ENCODE assay signal across 1 cellular context in the genomic region with DNA sequence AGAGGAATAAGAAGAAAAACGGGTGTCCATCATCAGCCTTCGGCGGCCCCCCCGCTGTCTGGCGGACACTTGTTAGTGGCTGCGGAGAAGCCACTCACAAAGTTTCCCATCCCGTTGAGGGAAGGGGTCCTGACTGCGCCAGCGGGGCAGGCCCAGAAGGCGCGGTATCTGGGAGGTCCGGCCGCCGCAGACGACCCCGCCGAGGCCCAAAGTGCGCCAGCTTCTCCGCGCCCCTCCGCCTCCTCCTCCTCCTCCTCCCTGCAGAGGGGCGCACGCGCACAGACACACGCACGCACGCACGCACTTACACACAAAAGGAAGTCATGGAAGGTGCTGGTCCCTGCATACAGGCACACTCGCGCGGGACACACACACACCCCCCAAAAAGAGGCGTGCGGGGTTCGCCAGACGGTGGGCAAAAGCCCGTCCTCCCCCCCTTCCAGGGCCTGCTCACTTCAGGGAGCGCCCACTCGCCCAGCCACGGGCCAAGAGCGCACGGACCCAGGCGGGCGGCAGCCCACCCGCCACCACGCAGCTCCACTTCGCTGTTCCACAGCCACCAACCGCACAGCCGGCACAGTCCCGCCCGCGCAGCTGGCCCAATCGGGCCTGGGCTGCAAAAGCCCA.
TF ChIP-seq lines count a peak whose summit lies in the region.

No MANE protein-coding gene starts in this region.

TF ChIP-seq in HepG2, 621 proteins besides CTCF, POLR2A, EP300 and RAD21 (continued from another document and continues in another):
- TF ChIP-seq ZNF350 (CRISPR knock-in tag; IDR thresholded peaks at IDR 0.05; ENCODE audit: borderline replicate concordance, low read depth) (peak; percentile 79), AKAP8 (CRISPR knock-in tag; IDR thresholded peaks at IDR 0.05) (peak; percentile 71; the same call in 1 of the 2 replicates), MED13 (CRISPR knock-in tag; IDR thresholded peaks at IDR 0.05) (no peak), ZNF367 (CRISPR knock-in tag; IDR thresholded peaks at IDR 0.05; ENCODE audit: borderline replicate concordance) (no peak), ZNF234 (CRISPR knock-in tag; conservative IDR thresholded peaks at IDR 0.05) (no peak), ZNF788 (CRISPR knock-in tag; IDR thresholded peaks at IDR 0.05; ENCODE audit: borderline replicate concordance) (peak; percentile 78; the same call in 1 of the 2 replicates), ZSCAN25 (CRISPR knock-in tag; IDR thresholded peaks at IDR 0.05) (peak; percentile 96), ZNF589 (CRISPR knock-in tag; conservative IDR thresholded peaks at IDR 0.05) (0 out of 2 replicates have a peak, but pooled peaks have one; percentile 30), HNRNPLL (IDR thresholded peaks at IDR 0.05; ENCODE audit: low read depth, low read length, poor library complexity, severe bottlenecking) (peak; percentile 90), NFE2L2 (IDR thresholded peaks at IDR 0.05; ENCODE audit: low read length) (no peak), ARHGAP35 (CRISPR knock-in tag; IDR thresholded peaks at IDR 0.05; ENCODE audit: borderline replicate concordance) (peak; percentile 38; the same call in 1 of the 2 replicates), KDM3A (CRISPR knock-in tag; IDR thresholded peaks at IDR 0.05; ENCODE audit: low read depth) (peak; percentile 68; the same call in 1 of the 2 replicates), ZC3H4 (CRISPR knock-in tag; IDR thresholded peaks at IDR 0.05; ENCODE audit: borderline replicate concordance) (peak; percentile 32; the same call in 1 of the 2 replicates), FOSL2 (CRISPR knock-in tag; IDR thresholded peaks at IDR 0.05) (peak; percentile 21; the same call in 1 of the 2 replicates), MYC (CRISPR knock-in tag; IDR thresholded peaks at IDR 0.05; ENCODE audit: borderline replicate concordance) (peak; percentile 76; the same call in 1 of the 2 replicates)
- TF ChIP-seq, protein P1, sequence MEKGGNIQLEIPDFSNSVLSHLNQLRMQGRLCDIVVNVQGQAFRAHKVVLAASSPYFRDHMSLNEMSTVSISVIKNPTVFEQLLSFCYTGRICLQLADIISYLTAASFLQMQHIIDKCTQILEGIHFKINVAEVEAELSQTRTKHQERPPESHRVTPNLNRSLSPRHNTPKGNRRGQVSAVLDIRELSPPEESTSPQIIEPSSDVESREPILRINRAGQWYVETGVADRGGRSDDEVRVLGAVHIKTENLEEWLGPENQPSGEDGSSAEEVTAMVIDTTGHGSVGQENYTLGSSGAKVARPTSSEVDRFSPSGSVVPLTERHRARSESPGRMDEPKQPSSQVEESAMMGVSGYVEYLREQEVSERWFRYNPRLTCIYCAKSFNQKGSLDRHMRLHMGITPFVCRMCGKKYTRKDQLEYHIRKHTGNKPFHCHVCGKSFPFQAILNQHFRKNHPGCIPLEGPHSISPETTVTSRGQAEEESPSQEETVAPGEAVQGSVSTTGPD (CRISPR knock-in tag; IDR thresholded peaks at IDR 0.05) = no peak
- TF ChIP-seq, protein P2, sequence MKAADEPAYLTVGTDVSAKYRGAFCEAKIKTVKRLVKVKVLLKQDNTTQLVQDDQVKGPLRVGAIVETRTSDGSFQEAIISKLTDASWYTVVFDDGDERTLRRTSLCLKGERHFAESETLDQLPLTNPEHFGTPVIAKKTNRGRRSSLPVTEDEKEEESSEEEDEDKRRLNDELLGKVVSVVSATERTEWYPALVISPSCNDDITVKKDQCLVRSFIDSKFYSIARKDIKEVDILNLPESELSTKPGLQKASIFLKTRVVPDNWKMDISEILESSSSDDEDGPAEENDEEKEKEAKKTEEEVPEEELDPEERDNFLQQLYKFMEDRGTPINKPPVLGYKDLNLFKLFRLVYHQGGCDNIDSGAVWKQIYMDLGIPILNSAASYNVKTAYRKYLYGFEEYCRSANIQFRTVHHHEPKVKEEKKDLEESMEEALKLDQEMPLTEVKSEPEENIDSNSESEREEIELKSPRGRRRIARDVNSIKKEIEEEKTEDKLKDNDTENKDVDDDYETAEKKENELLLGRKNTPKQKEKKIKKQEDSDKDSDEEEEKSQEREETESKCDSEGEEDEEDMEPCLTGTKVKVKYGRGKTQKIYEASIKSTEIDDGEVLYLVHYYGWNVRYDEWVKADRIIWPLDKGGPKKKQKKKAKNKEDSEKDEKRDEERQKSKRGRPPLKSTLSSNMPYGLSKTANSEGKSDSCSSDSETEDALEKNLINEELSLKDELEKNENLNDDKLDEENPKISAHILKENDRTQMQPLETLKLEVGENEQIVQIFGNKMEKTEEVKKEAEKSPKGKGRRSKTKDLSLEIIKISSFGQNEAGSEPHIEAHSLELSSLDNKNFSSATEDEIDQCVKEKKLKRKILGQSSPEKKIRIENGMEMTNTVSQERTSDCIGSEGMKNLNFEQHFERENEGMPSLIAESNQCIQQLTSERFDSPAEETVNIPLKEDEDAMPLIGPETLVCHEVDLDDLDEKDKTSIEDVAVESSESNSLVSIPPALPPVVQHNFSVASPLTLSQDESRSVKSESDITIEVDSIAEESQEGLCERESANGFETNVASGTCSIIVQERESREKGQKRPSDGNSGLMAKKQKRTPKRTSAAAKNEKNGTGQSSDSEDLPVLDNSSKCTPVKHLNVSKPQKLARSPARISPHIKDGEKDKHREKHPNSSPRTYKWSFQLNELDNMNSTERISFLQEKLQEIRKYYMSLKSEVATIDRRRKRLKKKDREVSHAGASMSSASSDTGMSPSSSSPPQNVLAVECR (CRISPR knock-in tag; IDR thresholded peaks at IDR 0.05; ENCODE audit: borderline replicate concordance) = peak; percentile 88
- TF ChIP-seq, protein P3, sequence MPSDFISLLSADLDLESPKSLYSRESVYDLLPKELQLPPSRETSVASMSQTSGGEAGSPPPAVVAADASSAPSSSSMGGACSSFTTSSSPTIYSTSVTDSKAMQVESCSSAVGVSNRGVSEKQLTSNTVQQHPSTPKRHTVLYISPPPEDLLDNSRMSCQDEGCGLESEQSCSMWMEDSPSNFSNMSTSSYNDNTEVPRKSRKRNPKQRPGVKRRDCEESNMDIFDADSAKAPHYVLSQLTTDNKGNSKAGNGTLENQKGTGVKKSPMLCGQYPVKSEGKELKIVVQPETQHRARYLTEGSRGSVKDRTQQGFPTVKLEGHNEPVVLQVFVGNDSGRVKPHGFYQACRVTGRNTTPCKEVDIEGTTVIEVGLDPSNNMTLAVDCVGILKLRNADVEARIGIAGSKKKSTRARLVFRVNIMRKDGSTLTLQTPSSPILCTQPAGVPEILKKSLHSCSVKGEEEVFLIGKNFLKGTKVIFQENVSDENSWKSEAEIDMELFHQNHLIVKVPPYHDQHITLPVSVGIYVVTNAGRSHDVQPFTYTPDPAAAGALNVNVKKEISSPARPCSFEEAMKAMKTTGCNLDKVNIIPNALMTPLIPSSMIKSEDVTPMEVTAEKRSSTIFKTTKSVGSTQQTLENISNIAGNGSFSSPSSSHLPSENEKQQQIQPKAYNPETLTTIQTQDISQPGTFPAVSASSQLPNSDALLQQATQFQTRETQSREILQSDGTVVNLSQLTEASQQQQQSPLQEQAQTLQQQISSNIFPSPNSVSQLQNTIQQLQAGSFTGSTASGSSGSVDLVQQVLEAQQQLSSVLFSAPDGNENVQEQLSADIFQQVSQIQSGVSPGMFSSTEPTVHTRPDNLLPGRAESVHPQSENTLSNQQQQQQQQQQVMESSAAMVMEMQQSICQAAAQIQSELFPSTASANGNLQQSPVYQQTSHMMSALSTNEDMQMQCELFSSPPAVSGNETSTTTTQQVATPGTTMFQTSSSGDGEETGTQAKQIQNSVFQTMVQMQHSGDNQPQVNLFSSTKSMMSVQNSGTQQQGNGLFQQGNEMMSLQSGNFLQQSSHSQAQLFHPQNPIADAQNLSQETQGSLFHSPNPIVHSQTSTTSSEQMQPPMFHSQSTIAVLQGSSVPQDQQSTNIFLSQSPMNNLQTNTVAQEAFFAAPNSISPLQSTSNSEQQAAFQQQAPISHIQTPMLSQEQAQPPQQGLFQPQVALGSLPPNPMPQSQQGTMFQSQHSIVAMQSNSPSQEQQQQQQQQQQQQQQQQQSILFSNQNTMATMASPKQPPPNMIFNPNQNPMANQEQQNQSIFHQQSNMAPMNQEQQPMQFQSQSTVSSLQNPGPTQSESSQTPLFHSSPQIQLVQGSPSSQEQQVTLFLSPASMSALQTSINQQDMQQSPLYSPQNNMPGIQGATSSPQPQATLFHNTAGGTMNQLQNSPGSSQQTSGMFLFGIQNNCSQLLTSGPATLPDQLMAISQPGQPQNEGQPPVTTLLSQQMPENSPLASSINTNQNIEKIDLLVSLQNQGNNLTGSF (CRISPR knock-in tag; IDR thresholded peaks at IDR 0.05) = no peak
- TF ChIP-seq, protein P4, sequence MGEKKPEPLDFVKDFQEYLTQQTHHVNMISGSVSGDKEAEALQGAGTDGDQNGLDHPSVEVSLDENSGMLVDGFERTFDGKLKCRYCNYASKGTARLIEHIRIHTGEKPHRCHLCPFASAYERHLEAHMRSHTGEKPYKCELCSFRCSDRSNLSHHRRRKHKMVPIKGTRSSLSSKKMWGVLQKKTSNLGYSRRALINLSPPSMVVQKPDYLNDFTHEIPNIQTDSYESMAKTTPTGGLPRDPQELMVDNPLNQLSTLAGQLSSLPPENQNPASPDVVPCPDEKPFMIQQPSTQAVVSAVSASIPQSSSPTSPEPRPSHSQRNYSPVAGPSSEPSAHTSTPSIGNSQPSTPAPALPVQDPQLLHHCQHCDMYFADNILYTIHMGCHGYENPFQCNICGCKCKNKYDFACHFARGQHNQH (CRISPR knock-in tag; IDR thresholded peaks at IDR 0.05) = peak; percentile 23; the same call in 1 of the 2 replicates
- TF ChIP-seq, protein P5, sequence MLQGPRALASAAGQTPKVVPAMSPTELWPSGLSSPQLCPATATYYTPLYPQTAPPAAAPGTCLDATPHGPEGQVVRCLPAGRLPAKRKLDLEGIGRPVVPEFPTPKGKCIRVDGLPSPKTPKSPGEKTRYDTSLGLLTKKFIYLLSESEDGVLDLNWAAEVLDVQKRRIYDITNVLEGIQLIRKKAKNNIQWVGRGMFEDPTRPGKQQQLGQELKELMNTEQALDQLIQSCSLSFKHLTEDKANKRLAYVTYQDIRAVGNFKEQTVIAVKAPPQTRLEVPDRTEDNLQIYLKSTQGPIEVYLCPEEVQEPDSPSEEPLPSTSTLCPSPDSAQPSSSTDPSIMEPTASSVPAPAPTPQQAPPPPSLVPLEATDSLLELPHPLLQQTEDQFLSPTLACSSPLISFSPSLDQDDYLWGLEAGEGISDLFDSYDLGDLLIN (CRISPR knock-in tag; IDR thresholded peaks at IDR 0.05; ENCODE audit: borderline replicate concordance) = no peak
- TF ChIP-seq, protein P6, sequence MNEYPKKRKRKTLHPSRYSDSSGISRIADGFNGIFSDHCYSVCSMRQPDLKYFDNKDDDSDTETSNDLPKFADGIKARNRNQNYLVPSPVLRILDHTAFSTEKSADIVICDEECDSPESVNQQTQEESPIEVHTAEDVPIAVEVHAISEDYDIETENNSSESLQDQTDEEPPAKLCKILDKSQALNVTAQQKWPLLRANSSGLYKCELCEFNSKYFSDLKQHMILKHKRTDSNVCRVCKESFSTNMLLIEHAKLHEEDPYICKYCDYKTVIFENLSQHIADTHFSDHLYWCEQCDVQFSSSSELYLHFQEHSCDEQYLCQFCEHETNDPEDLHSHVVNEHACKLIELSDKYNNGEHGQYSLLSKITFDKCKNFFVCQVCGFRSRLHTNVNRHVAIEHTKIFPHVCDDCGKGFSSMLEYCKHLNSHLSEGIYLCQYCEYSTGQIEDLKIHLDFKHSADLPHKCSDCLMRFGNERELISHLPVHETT (CRISPR knock-in tag; conservative IDR thresholded peaks at IDR 0.05) = 0 out of 2 replicates have a peak, but pooled peaks have one; percentile 42
- TF ChIP-seq, protein P7, sequence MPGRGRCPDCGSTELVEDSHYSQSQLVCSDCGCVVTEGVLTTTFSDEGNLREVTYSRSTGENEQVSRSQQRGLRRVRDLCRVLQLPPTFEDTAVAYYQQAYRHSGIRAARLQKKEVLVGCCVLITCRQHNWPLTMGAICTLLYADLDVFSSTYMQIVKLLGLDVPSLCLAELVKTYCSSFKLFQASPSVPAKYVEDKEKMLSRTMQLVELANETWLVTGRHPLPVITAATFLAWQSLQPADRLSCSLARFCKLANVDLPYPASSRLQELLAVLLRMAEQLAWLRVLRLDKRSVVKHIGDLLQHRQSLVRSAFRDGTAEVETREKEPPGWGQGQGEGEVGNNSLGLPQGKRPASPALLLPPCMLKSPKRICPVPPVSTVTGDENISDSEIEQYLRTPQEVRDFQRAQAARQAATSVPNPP (CRISPR knock-in tag; IDR thresholded peaks at IDR 0.05) = peak; percentile 30; the same call in 1 of the 2 replicates
- TF ChIP-seq, protein P8, sequence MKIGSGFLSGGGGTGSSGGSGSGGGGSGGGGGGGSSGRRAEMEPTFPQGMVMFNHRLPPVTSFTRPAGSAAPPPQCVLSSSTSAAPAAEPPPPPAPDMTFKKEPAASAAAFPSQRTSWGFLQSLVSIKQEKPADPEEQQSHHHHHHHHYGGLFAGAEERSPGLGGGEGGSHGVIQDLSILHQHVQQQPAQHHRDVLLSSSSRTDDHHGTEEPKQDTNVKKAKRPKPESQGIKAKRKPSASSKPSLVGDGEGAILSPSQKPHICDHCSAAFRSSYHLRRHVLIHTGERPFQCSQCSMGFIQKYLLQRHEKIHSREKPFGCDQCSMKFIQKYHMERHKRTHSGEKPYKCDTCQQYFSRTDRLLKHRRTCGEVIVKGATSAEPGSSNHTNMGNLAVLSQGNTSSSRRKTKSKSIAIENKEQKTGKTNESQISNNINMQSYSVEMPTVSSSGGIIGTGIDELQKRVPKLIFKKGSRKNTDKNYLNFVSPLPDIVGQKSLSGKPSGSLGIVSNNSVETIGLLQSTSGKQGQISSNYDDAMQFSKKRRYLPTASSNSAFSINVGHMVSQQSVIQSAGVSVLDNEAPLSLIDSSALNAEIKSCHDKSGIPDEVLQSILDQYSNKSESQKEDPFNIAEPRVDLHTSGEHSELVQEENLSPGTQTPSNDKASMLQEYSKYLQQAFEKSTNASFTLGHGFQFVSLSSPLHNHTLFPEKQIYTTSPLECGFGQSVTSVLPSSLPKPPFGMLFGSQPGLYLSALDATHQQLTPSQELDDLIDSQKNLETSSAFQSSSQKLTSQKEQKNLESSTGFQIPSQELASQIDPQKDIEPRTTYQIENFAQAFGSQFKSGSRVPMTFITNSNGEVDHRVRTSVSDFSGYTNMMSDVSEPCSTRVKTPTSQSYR (CRISPR knock-in tag; IDR thresholded peaks at IDR 0.05; ENCODE audit: borderline replicate concordance) = no peak
- TF ChIP-seq, protein P9, sequence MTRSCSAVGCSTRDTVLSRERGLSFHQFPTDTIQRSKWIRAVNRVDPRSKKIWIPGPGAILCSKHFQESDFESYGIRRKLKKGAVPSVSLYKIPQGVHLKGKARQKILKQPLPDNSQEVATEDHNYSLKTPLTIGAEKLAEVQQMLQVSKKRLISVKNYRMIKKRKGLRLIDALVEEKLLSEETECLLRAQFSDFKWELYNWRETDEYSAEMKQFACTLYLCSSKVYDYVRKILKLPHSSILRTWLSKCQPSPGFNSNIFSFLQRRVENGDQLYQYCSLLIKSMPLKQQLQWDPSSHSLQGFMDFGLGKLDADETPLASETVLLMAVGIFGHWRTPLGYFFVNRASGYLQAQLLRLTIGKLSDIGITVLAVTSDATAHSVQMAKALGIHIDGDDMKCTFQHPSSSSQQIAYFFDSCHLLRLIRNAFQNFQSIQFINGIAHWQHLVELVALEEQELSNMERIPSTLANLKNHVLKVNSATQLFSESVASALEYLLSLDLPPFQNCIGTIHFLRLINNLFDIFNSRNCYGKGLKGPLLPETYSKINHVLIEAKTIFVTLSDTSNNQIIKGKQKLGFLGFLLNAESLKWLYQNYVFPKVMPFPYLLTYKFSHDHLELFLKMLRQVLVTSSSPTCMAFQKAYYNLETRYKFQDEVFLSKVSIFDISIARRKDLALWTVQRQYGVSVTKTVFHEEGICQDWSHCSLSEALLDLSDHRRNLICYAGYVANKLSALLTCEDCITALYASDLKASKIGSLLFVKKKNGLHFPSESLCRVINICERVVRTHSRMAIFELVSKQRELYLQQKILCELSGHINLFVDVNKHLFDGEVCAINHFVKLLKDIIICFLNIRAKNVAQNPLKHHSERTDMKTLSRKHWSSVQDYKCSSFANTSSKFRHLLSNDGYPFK (CRISPR knock-in tag; IDR thresholded peaks at IDR 0.05; ENCODE audit: borderline replicate concordance) = peak; percentile 90
